In genomic region chr4:118969359-118969758, GRCh38 we compare ENCODE assay signal across 8 cellular contexts.
DNase-seq lines count a peak whose midpoint lies in the region; ATAC-seq and TF ChIP-seq lines count a peak whose summit lies in the region.

No MANE protein-coding gene starts in this region.

- H3K4me1 ChIP-seq in H9 (ENCODE audit: insufficient read depth, low read length) (peaks cover 4% of the 10 kb centered on the region; the same call in 1 of the 2 replicates), PC-9 (replicated peaks; ENCODE audit: insufficient read depth) (peaks cover 16% of the 10 kb centered on the region)

- H3K27ac Mint-ChIP-seq in H9 (no peak overlapping the region; a peak in 1 of 7 replicates), neural crest cell (ENCODE audit: unreplicated experiment) (no peak overlapping the region)
- no peak overlapping the region for H3K27ac Mint-ChIP-seq in activated T-helper 2 cell treated with anti-CD3 and anti-CD28 coated beads, Interferon-gamma antibody, Interleukin-2, Interleukin-4, amounts not matched to agents 10 μg/mL and 5 μg/mL and 100 μg/mL, durations not matched to agents 14 hours and 24 hours and 36 hours

- no peak overlapping the region for H3K23ac ChIP-seq in H9 (ENCODE audit: insufficient read length, low read depth, low read length)

- peak; percentile 58 for TF ChIP-seq CTCF in AG04449 (IDR thresholded peaks at IDR 0.05; ENCODE audit: insufficient read depth, low read length, missing control alignments)
- TF ChIP-seq CTCF in H9 (conservative IDR thresholded peaks at IDR 0.05) = peak; percentile 70
- peak; percentile 57 for TF ChIP-seq CTCF in PC-9 (conservative IDR thresholded peaks at IDR 0.05)
- peak; percentile 84 for TF ChIP-seq CTCF in epithelial cell of proximal tubule (conservative IDR thresholded peaks at IDR 0.05; ENCODE audit: low read depth, low read length)
- peak; percentile 67 for TF ChIP-seq CTCF in neural crest cell (conservative IDR thresholded peaks at IDR 0.05)

- no CpG with 5 or more reads among the region's 5 CpGs for WGBS in H9 (ENCODE audit: extremely low coverage, insufficient read length, low lambda C conversion rate)

- no peak overlapping the region for H4K91ac ChIP-seq in H9 (ENCODE audit: insufficient read length, low read depth, low read length)

- ATAC-seq in HG03039 (IDR thresholded peaks at IDR 0.05; ENCODE audit: unreplicated experiment) = no peak

- no peak overlapping the region for H2BK12ac ChIP-seq in H9 (ENCODE audit: insufficient read length, low read depth, low read length)

- no peak overlapping the region for H3K56ac ChIP-seq in H9 (ENCODE audit: insufficient read length, low read depth, low read length)

- H3K36me3 Mint-ChIP-seq in H9 (ENCODE audit: insufficient read depth in 1 of 3, low read depth in 3 of 3) (no peaks in the 10 kb centered on the region), neural crest cell (ENCODE audit: low read depth) (no peaks in the 10 kb centered on the region)
- H3K36me3 Mint-ChIP-seq in activated T-helper 2 cell treated with anti-CD3 and anti-CD28 coated beads, Interferon-gamma antibody, Interleukin-2, Interleukin-4, amounts not matched to agents 10 μg/mL and 5 μg/mL and 100 μg/mL, durations not matched to agents 14 hours and 24 hours and 36 hours (ENCODE audit: low read depth) = no peaks in the 10 kb centered on the region

- no peak overlapping the region for H3K14ac ChIP-seq in H9 (ENCODE audit: insufficient read depth, low read length)

- POLR2A ChIA-PET in AG04449 (lab: Yijun Ruan, JAX) = no interaction called here
- POLR2A ChIA-PET in PC-9 (lab: Charles Lee; ENCODE audit: unreplicated experiment) = no interaction called here

- no peak overlapping the region for H2BK5ac ChIP-seq in H9 (ENCODE audit: insufficient read length, low read length)

- H3K9me2 ChIP-seq in PC-9 (ENCODE audit: insufficient read depth) = no peaks in the 10 kb centered on the region

- no peak overlapping the region for H3K9ac ChIP-seq in H9 (ENCODE audit: extremely low read depth, insufficient read length, low read length)

- no peak overlapping the region for H4K8ac ChIP-seq in H9 (replicated peaks; ENCODE audit: insufficient read length, low read depth, low read length)

- no peak overlapping the region for H3K4me2 ChIP-seq in H9 (ENCODE audit: insufficient read depth, insufficient read length, low read length)
- no peak overlapping the region for H3K4me2 ChIP-seq in PC-9

- H3K4me1 Mint-ChIP-seq in H9 (peaks cover 17 to 22% of the 10 kb centered on the region in 2 experiments), neural crest cell (peaks cover 33% of the 10 kb centered on the region)
- H3K4me1 Mint-ChIP-seq in activated T-helper 2 cell treated with anti-CD3 and anti-CD28 coated beads, Interferon-gamma antibody, Interleukin-2, Interleukin-4, amounts not matched to agents 10 μg/mL and 5 μg/mL and 100 μg/mL, durations not matched to agents 14 hours and 24 hours and 36 hours (ENCODE audit: low read depth) = peaks cover 8% of the 10 kb centered on the region

- H3K9me3 Mint-ChIP-seq in H9 (no peaks in the 10 kb centered on the region), neural crest cell (no peaks in the 10 kb centered on the region)
- no peaks in the 10 kb centered on the region for H3K9me3 Mint-ChIP-seq in activated T-helper 2 cell treated with anti-CD3 and anti-CD28 coated beads, Interferon-gamma antibody, Interleukin-2, Interleukin-4, amounts not matched to agents 10 μg/mL and 5 μg/mL and 100 μg/mL, durations not matched to agents 14 hours and 24 hours and 36 hours

- H3K79me1 ChIP-seq in H9 (ENCODE audit: insufficient read depth, low read depth, low read length, poor library complexity, severe bottlenecking) = no peaks in the 10 kb centered on the region

- DNase-seq in AG04449 (ENCODE audit: low read depth, low spot score) (no peak), H9 (no peak), PC-9 (peak in 1 of 2 experiments; percentile 35), epithelial cell of proximal tubule (ENCODE audit: low read depth) (no peak), neural crest cell (ENCODE audit: low read depth, low spot score) (no peak)
- DNase-seq in activated T-helper 2 cell treated with anti-CD3 and anti-CD28 coated beads, Interferon-gamma antibody, Interleukin-2, Interleukin-4, amounts not matched to agents 10 μg/mL and 5 μg/mL and 100 μg/mL, durations not matched to agents 14 hours and 24 hours and 36 hours (ENCODE audit: low spot score) = no peak
- DNase-seq in activated CD4-positive, alpha-beta T cell treated with anti-CD3 and anti-CD28 coated beads for 4 hours = no peak

- no peak overlapping the region for H4K5ac ChIP-seq in H9 (ENCODE audit: insufficient read length, low read depth, low read length)

- no peak overlapping the region for H3T11ph ChIP-seq in H9 (ENCODE audit: low read length)

- H2AK5ac ChIP-seq in H9 (ENCODE audit: insufficient read length, low read length) = no peak overlapping the region

- no peak overlapping the region for H2BK120ac ChIP-seq in H9 (ENCODE audit: low read depth, low read length, poor library complexity, severe bottlenecking)

- no peak overlapping the region for H2BK20ac ChIP-seq in H9 (ENCODE audit: low read depth, low read length, poor library complexity, severe bottlenecking)

- H3K4me3 Mint-ChIP-seq in H9 = no peak overlapping the region
- no peak overlapping the region for H3K4me3 Mint-ChIP-seq in neural crest cell
- H3K4me3 Mint-ChIP-seq in activated T-helper 2 cell treated with anti-CD3 and anti-CD28 coated beads, Interferon-gamma antibody, Interleukin-2, Interleukin-4, amounts not matched to agents 10 μg/mL and 5 μg/mL and 100 μg/mL, durations not matched to agents 14 hours and 24 hours and 36 hours (ENCODE audit: low read depth) = no peak overlapping the region

- no peaks in the 10 kb centered on the region for H3K23me2 ChIP-seq in H9 (ENCODE audit: insufficient read length, low read depth, low read length, poor library complexity, severe bottlenecking)

- CTCF ChIA-PET in AG04449 (lab: Yijun Ruan, JAX) (interaction anchor here (0.6 to 8.1 kb wide), 31 partner anchors 10 to 317 kb away, joined by 3 to 79 read pairs (median 4); no protein-coding TSS in a partner anchor), PC-9 (lab: Charles Lee) (interaction anchor here (0.6 kb wide), 2 partner anchors 194 to 198 kb away, joined by 3 to 10 read pairs; no protein-coding TSS in a partner anchor)

- no peak overlapping the region for H2BK15ac ChIP-seq in H9 (ENCODE audit: low read depth, low read length)

- H3K79me2 ChIP-seq in H9 (ENCODE audit: insufficient read depth, low read length) (no peaks in the 10 kb centered on the region), PC-9 (ENCODE audit: low read depth) (no peaks in the 10 kb centered on the region)

- no peaks in the 10 kb centered on the region for H3K9me3 ChIP-seq in H9 (ENCODE audit: control insufficient read depth, low read depth, low read length)
- H3K9me3 ChIP-seq in PC-9 (ENCODE audit: insufficient read depth, low read depth) = no peaks in the 10 kb centered on the region

- H3K18ac ChIP-seq in H9 (ENCODE audit: insufficient read length, low read depth, low read length) = no peak overlapping the region

- H3F3A ChIP-seq in PC-9 (ENCODE audit: insufficient read depth, low read depth) = peaks cover 7% of the 10 kb centered on the region; the same call in 1 of the 2 replicates

- no peak overlapping the region for H3K4me3 ChIP-seq in AG04449 (ENCODE audit: low read depth, low read length)
- no peak overlapping the region for H3K4me3 ChIP-seq in PC-9
- no peak overlapping the region for H3K4me3 ChIP-seq in epithelial cell of proximal tubule (ENCODE audit: low read depth, low read length)

- H3K4ac ChIP-seq in H9 (ENCODE audit: low read depth, low read length) = no peak overlapping the region

- intact Hi-C loops in PC-9 (cut with micrococcal nuclease; ENCODE audit: unreplicated experiment) = loop anchor here (1.0 kb wide), 3 partner anchors 79 to 228 kb away; no protein-coding TSS in a partner anchor
- intact Hi-C loops in activated T-helper 2 cell treated with anti-CD3 and anti-CD28 coated beads, Interferon-gamma antibody, Interleukin-2, Interleukin-4, amounts not matched to agents 10 μg/mL and 5 μg/mL and 100 μg/mL, durations not matched to agents 14 hours and 24 hours and 36 hours (cut with micrococcal nuclease) = no loop called here

- no peaks in the 10 kb centered on the region for H3K36me3 ChIP-seq in PC-9 (ENCODE audit: low read depth)

- no peaks in the 10 kb centered on the region for H4K20me1 ChIP-seq in H9 (ENCODE audit: control insufficient read depth, insufficient read depth, insufficient read length)
- H4K20me1 ChIP-seq in PC-9 (ENCODE audit: insufficient read depth) = no peaks in the 10 kb centered on the region

- H2AFZ ChIP-seq in H9 (ENCODE audit: low read length) (no peak overlapping the region), PC-9 (no peak overlapping the region)

- no TSS peak for BruUV-seq in PC-9 (replicated peaks; lab: Mats Ljungman, UMichigan)

- H3K27ac ChIP-seq in H9 (ENCODE audit: insufficient read length, low read depth, low read length) = no peak overlapping the region
- H3K27ac ChIP-seq in PC-9 = no peak overlapping the region

- H3K27me3 ChIP-seq in H9 (ENCODE audit: insufficient read depth, low read length) = no peaks in the 10 kb centered on the region
- H3K27me3 ChIP-seq in PC-9 (ENCODE audit: insufficient read depth, low read depth) = no peaks in the 10 kb centered on the region

- no peaks in the 10 kb centered on the region for H3K27me3 Mint-ChIP-seq in H9 (ENCODE audit: low read depth)
- H3K27me3 Mint-ChIP-seq in neural crest cell (ENCODE audit: low read depth) = no peaks in the 10 kb centered on the region
- H3K27me3 Mint-ChIP-seq in activated T-helper 2 cell treated with anti-CD3 and anti-CD28 coated beads, Interferon-gamma antibody, Interleukin-2, Interleukin-4, amounts not matched to agents 10 μg/mL and 5 μg/mL and 100 μg/mL, durations not matched to agents 14 hours and 24 hours and 36 hours (ENCODE audit: low read depth) = peaks cover 7% of the 10 kb centered on the region
